In genomic region chr13:110799246-110800236, GRCh38 we compare ENCODE assay signal across 11 cellular contexts.
DNase-seq lines count a peak whose midpoint lies in the region; ATAC-seq, FAIRE-seq and TF ChIP-seq lines count a peak whose summit lies in the region.
"Had no signal": no experiment of that assay in that cellular context is flagged by ENCODE, and none has a peak within 500 bp of the region (broad histone marks: within the 10 kb centered on the region; RNA-seq: fewer than 3 reads in every experiment).

No MANE protein-coding gene starts in this region.

- H3K27ac ChIP-seq in muscle layer of duodenum (ENCODE audit: low read length) (peak overlapping the region; percentile 57), upper lobe of left lung (peak overlapping the region; percentile 24 to 72 (median 52))

- H3K9me3 ChIP-seq in muscle layer of duodenum (ENCODE audit: control insufficient read depth in 1 of 2, low read length in 2 of 2) = no peaks in the 10 kb centered on the region
- H3K9me3 ChIP-seq in upper lobe of left lung = no peaks in the 10 kb centered on the region

- H3K36me3 ChIP-seq in muscle layer of duodenum (ENCODE audit: control insufficient read depth in 1 of 2, insufficient read depth in 2 of 2, low read length in 2 of 2) (no peaks in the 10 kb centered on the region), upper lobe of left lung (no peaks in the 10 kb centered on the region)

- intact Hi-C loops in activated CD4-positive, alpha-beta T cell treated with anti-CD3 and anti-CD28 coated beads, Interleukin-2, amount 10 ng/mL, durations not matched to agents 24 days and 14 days (cut with micrococcal nuclease) = no loop called here

- H3K4me3 Mint-ChIP-seq in activated CD4-positive, alpha-beta T cell treated with anti-CD3 and anti-CD28 coated beads, Interleukin-2, amount 10 ng/mL, durations not matched to agents 24 days and 14 days = peak overlapping the region; percentile 61
- H3K4me3 Mint-ChIP-seq in effector memory CD8-positive, alpha-beta T cell = no peak overlapping the region
- H3K4me3 Mint-ChIP-seq: B cell had no signal

- DNase-seq in activated CD4-positive, alpha-beta T cell treated with anti-CD3 and anti-CD28 coated beads, Interleukin-2, amount 10 ng/mL, durations not matched to agents 24 days and 14 days = no peak
- no peak for DNase-seq in activated CD4-positive, alpha-beta T cell treated with anti-CD3 and anti-CD28 coated beads for 48 hours
- no peak for DNase-seq in upper lobe of left lung
- DNase-seq in effector memory CD8-positive, alpha-beta T cell = no peak
- DNase-seq: activated naive CD4-positive, alpha-beta T cell treated with anti-CD3 and anti-CD28 coated beads, Interleukin-2, amount 50 U/mL, for 16 hours had no signal

- no peak for TF ChIP-seq CTCF in upper lobe of left lung (IDR thresholded peaks at IDR 0.05)

- H3K27me3 ChIP-seq in muscle layer of duodenum (ENCODE audit: low read depth, low read length) (no peaks in the 10 kb centered on the region), upper lobe of left lung (no peaks in the 10 kb centered on the region)

- TF ChIP-seq EP300 in upper lobe of left lung (IDR thresholded peaks at IDR 0.05) = no peak

- TF ChIP-seq POLR2A in upper lobe of left lung (IDR thresholded peaks at IDR 0.05) = no peak

- 34 to 53% methylated on average over 27 to 29 of the region's 30 CpGs for WGBS in upper lobe of left lung, 2 donors

- H3K4me3 ChIP-seq in muscle layer of duodenum (ENCODE audit: low read depth in 1 of 2, low read length in 2 of 2) = peak overlapping the region; percentile 30 to 31
- peak overlapping the region in 2 of 4 donors; percentile 1 to 9 for H3K4me3 ChIP-seq in upper lobe of left lung

- no peak overlapping the region for H3K27ac Mint-ChIP-seq in activated CD4-positive, alpha-beta T cell treated with anti-CD3 and anti-CD28 coated beads, Interleukin-2, amount 10 ng/mL, durations not matched to agents 24 days and 14 days
- peak overlapping the region in 1 of 2 donors; percentile 41 for H3K27ac Mint-ChIP-seq in effector memory CD8-positive, alpha-beta T cell
- H3K27ac Mint-ChIP-seq: B cell had no signal

- peak; percentile 96 for FAIRE-seq in endometrium (lab: Jason Lieb, UNC)

- H3K4me1 ChIP-seq in muscle layer of duodenum (ENCODE audit: control insufficient read depth in 1 of 2, insufficient read depth in 2 of 2, low read length in 2 of 2) (no peaks in the 10 kb centered on the region), upper lobe of left lung (peaks cover 0 to 4% (median 0%) of the 10 kb centered on the region in 4 donors)

- H3K36me3 Mint-ChIP-seq in activated CD4-positive, alpha-beta T cell treated with anti-CD3 and anti-CD28 coated beads, Interleukin-2, amount 10 ng/mL, durations not matched to agents 24 days and 14 days (ENCODE audit: low read depth) = no peaks in the 10 kb centered on the region
- no peaks in the 10 kb centered on the region for H3K36me3 Mint-ChIP-seq in effector memory CD8-positive, alpha-beta T cell (ENCODE audit: insufficient read depth)

- H3K4me1 Mint-ChIP-seq in activated CD4-positive, alpha-beta T cell treated with anti-CD3 and anti-CD28 coated beads, Interleukin-2, amount 10 ng/mL, durations not matched to agents 24 days and 14 days = peaks cover 8% of the 10 kb centered on the region
- peaks cover 5 to 12% of the 10 kb centered on the region in 2 donors for H3K4me1 Mint-ChIP-seq in effector memory CD8-positive, alpha-beta T cell (ENCODE audit: low read depth in 2 of 2)

- peak; percentile 71 to 81 for ATAC-seq in upper lobe of left lung (ENCODE audit: low FRiP score in 2 of 2)
- no peak for ATAC-seq in HG02884 (IDR thresholded peaks at IDR 0.05; ENCODE audit: unreplicated experiment)
- ATAC-seq in effector memory CD8-positive, alpha-beta T cell (replicated peaks) = no peak
- no peak for ATAC-seq in HG03432 (IDR thresholded peaks at IDR 0.05; ENCODE audit: unreplicated experiment)
- ATAC-seq: Panc1 had no signal

- H3K9me3 Mint-ChIP-seq in activated CD4-positive, alpha-beta T cell treated with anti-CD3 and anti-CD28 coated beads, Interleukin-2, amount 10 ng/mL, durations not matched to agents 24 days and 14 days = peaks cover 7% of the 10 kb centered on the region
- no peaks in the 10 kb centered on the region for H3K9me3 Mint-ChIP-seq in effector memory CD8-positive, alpha-beta T cell

- H3K27me3 Mint-ChIP-seq in activated CD4-positive, alpha-beta T cell treated with anti-CD3 and anti-CD28 coated beads, Interleukin-2, amount 10 ng/mL, durations not matched to agents 24 days and 14 days = peaks cover 34% of the 10 kb centered on the region
- peaks cover 63 to 69% of the 10 kb centered on the region in 2 donors for H3K27me3 Mint-ChIP-seq in effector memory CD8-positive, alpha-beta T cell

Comparison
In these comparisons a context has a peak if more than half of its experiments do, and no peak if none do; other contexts are left out.
1. ATAC-seq: peak in upper lobe of left lung (2 of 2); none in HG02884 (single experiment), effector memory CD8-positive, alpha-beta T cell (single experiment) and HG03432 (single experiment).